Comparison of ENCODE assay signal across 20 cellular contexts in genomic region chr4:81343536-81343935, GRCh38.
DNase-seq lines count a peak whose midpoint lies in the region; ATAC-seq, FAIRE-seq and TF ChIP-seq lines count a peak whose summit lies in the region.
"Had no signal": no experiment of that assay in that cellular context is flagged by ENCODE, and none has a peak within 500 bp of the region (broad histone marks: within the 10 kb centered on the region; RNA-seq: fewer than 3 reads in every experiment).

No MANE protein-coding gene starts in this region.

- H2AK5ac ChIP-seq in H1 (ENCODE audit: low read depth, low read length): no peak overlapping the region

- H3K23me2 ChIP-seq in H1 (ENCODE audit: low read depth, low read length): no peaks in the 10 kb centered on the region

- H2BK5ac ChIP-seq in H1 (ENCODE audit: low read depth, low read length): no peak overlapping the region

- H4K20me1 ChIP-seq in H1 (replicated peaks in 1 of 2; ENCODE audit: control insufficient read depth in 1 of 2, insufficient read depth in 2 of 2, low read length in 2 of 2): no peaks in the 10 kb centered on the region
- H4K20me1 ChIP-seq: BLaER1 had no signal

- no peaks in the 10 kb centered on the region for H3K9me3 Mint-ChIP-seq in stimulated activated naive B cell treated with anti-CD40 and anti-IgM and Interleukin-4, amounts not matched to agents 10 μg/mL and 1 μg/mL and 100 μg/mL, for 72 hours
- H3K9me3 Mint-ChIP-seq: CD4-positive, alpha-beta T cell; H9 had no signal

- no peaks in the 10 kb centered on the region for H3K36me3 Mint-ChIP-seq in stimulated activated naive B cell treated with anti-CD40 and anti-IgM and Interleukin-4, amounts not matched to agents 10 μg/mL and 1 μg/mL and 100 μg/mL, for 72 hours
- H3K36me3 Mint-ChIP-seq: CD14-positive monocyte had no signal

- H3K4ac ChIP-seq in H1 (replicated peaks; ENCODE audit: insufficient read length, low read depth, low read length): peak overlapping the region; percentile 38

- TF ChIP-seq RAD21 in H1 (IDR thresholded peaks at IDR 0.05 in 1 of 2, conservative IDR thresholded peaks at IDR 0.05 in 1 of 2; ENCODE audit: low read depth in 2 of 2, low read length in 2 of 2): no peak

- no peaks in the 10 kb centered on the region for H3K4me1 ChIP-seq in H1 (replicated peaks in 1 of 4; ENCODE audit: control insufficient read depth in 3 of 4, insufficient read depth in 4 of 4, low read length in 3 of 4)
- H3K4me1 ChIP-seq: BLaER1 had no signal

- no peaks in the 10 kb centered on the region for H3K4me1 Mint-ChIP-seq in stimulated activated naive B cell treated with anti-CD40 and anti-IgM and Interleukin-4, amounts not matched to agents 10 μg/mL and 1 μg/mL and 100 μg/mL, for 72 hours
- H3K4me1 Mint-ChIP-seq: B cell; CD14-positive monocyte; CD8-positive, alpha-beta memory T cell had no signal

- no peaks in the 10 kb centered on the region for H3K36me3 ChIP-seq in H1 (ENCODE audit: control insufficient read depth in 2 of 4, insufficient read depth in 4 of 4, low read length in 3 of 4)
- H3K36me3 ChIP-seq: BLaER1 had no signal

- H3K18ac ChIP-seq in H1 (ENCODE audit: extremely low read depth, low read length): no peak overlapping the region

- H4K5ac ChIP-seq in H1 (ENCODE audit: insufficient read length, low read depth, low read length): no peak overlapping the region

- 92% methylated on average over 3 of the region's 3 CpGs; no CpG with 5 or more reads in 1 of the 2 experiments for WGBS in H1 (ENCODE audit: extremely low coverage in 1 of 2, insufficient coverage in 1 of 2, insufficient read length in 1 of 2, insufficient replicate concordance in 2 of 2, low coverage in 1 of 2, low lambda C conversion rate in 2 of 2, missing lambda C conversion rate in 1 of 2), 2 experiments

- H2BK15ac ChIP-seq in H1 (ENCODE audit: low read length): no peak overlapping the region

- DNase-seq in D341Med (ENCODE audit: low spot score) (peak; percentile 67), NCI-H82 treated with DMSO at 0.1 percent for 48 hours (lab: John Stamatoyannopoulos, UW; ENCODE audit: unreplicated experiment) (peak; percentile 95), H1 (ENCODE audit: low read depth in 1 of 2, low spot score in 2 of 2) (no peak)
- DNase-seq in activated CD4-positive, alpha-beta T cell treated with anti-CD3 and anti-CD28 coated beads, Interleukin-2, amount 50 U/mL, for 4 hours: no peak
- DNase-seq in stimulated activated naive B cell treated with anti-CD40 and anti-IgM and Interleukin-4, amounts not matched to agents 10 μg/mL and 1 μg/mL and 100 μg/mL, for 72 hours: no peak
- DNase-seq: CD4-positive, alpha-beta T cell; CD8-positive, alpha-beta memory T cell; DMS153; DND-41; GM23248; H9 had no signal

- no peaks in the 10 kb centered on the region for H3K79me2 ChIP-seq in H1 (ENCODE audit: control insufficient read depth in 1 of 2, insufficient read depth in 2 of 2, low read length in 2 of 2)

- no peak overlapping the region for H2AFZ ChIP-seq in H1 (ENCODE audit: low read length)
- H2AFZ ChIP-seq: GM23248 had no signal

- H3K4me2 ChIP-seq in H1 (ENCODE audit: insufficient read depth in 1 of 2, low read depth in 2 of 2, low read length in 2 of 2): no peak overlapping the region
- H3K4me2 ChIP-seq: BLaER1 had no signal

- no peak overlapping the region for H4K8ac ChIP-seq in H1 (ENCODE audit: extremely low read depth, insufficient read depth, low read length)

- H3K56ac ChIP-seq in H1 (replicated peaks; ENCODE audit: insufficient read length, low read depth, low read length): no peak overlapping the region

- no peak overlapping the region for H3K27ac Mint-ChIP-seq in stimulated activated naive B cell treated with anti-CD40 and anti-IgM and Interleukin-4, amounts not matched to agents 10 μg/mL and 1 μg/mL and 100 μg/mL, for 72 hours
- H3K27ac Mint-ChIP-seq: B cell; CD4-positive, alpha-beta T cell; CD8-positive, alpha-beta memory T cell; H9 had no signal

- H3K23ac ChIP-seq in H1 (ENCODE audit: insufficient read length): no peak overlapping the region

- no peak for FAIRE-seq in H1 (lab: Jason Lieb, UNC)
- FAIRE-seq: A204.1, G401.6, GM12892 had no signal

- no peak for ATAC-seq in GM21825 (IDR thresholded peaks at IDR 0.05; ENCODE audit: unreplicated experiment)
- ATAC-seq in stimulated activated naive B cell treated with anti-CD40 and anti-IgM and Interleukin-4, amounts not matched to agents 10 μg/mL and 1 μg/mL and 100 μg/mL, for 72 hours (replicated peaks): no peak
- ATAC-seq: HCT116 had no signal

- peaks cover 0 to 9% of the 10 kb centered on the region in 2 donors for H3K27me3 Mint-ChIP-seq in stimulated activated naive B cell treated with anti-CD40 and anti-IgM and Interleukin-4, amounts not matched to agents 10 μg/mL and 1 μg/mL and 100 μg/mL, for 72 hours

- H3K9ac ChIP-seq in H1 (replicated peaks in 1 of 4; ENCODE audit: extremely low read depth in 1 of 4, low read depth in 3 of 4, low read length in 3 of 4): no peak overlapping the region
- H3K9ac ChIP-seq: BLaER1, GM23248 had no signal

- POLR2A ChIA-PET in H1 (lab: Charles Lee; ENCODE audit: partially characterized antibody): interaction anchor here (0.6 kb wide), 1 partner anchor 810 kb away, joined by 3 read pairs; no protein-coding TSS in a partner anchor

- no peak overlapping the region for H3K4me3 Mint-ChIP-seq in stimulated activated naive B cell treated with anti-CD40 and anti-IgM and Interleukin-4, amounts not matched to agents 10 μg/mL and 1 μg/mL and 100 μg/mL, for 72 hours
- H3K4me3 Mint-ChIP-seq: B cell; CD14-positive monocyte; CD4-positive, alpha-beta T cell; H9 had no signal

- no peak overlapping the region for H3K4me3 ChIP-seq in H1 (ENCODE audit: extremely low read depth in 1 of 4, insufficient read depth in 2 of 4, low read depth in 3 of 4, low read length in 4 of 4)
- H3K4me3 ChIP-seq: BLaER1, GM23248 had no signal

- no peak overlapping the region for H2BK20ac ChIP-seq in H1 (ENCODE audit: low read length)

- TF ChIP-seq POLR2A in H1 (IDR thresholded peaks at IDR 0.05; ENCODE audit: control extremely low read depth in 1 of 2, low read depth in 2 of 2, low read length in 2 of 2): no peak

- H3K79me1 ChIP-seq in H1 (ENCODE audit: low read depth, low read length): no peaks in the 10 kb centered on the region

- H3K27me3 ChIP-seq in H1 (replicated peaks in 1 of 4; ENCODE audit: control insufficient read depth in 3 of 4, extremely low read depth in 1 of 4, insufficient read depth in 3 of 4, low read length in 3 of 4): no peaks in the 10 kb centered on the region; a peak in 1 of 7 replicates
- H3K27me3 ChIP-seq: BLaER1 had no signal

- H3K14ac ChIP-seq in H1 (ENCODE audit: insufficient read length): no peak overlapping the region

- no peaks in the 10 kb centered on the region for H3K9me3 ChIP-seq in H1 (ENCODE audit: insufficient read depth in 2 of 2, low read depth in 1 of 2, low read length in 1 of 2)

- no peak overlapping the region for H2BK12ac ChIP-seq in H1 (ENCODE audit: low read depth, low read length)

- TF ChIP-seq CTCF in H1 (IDR thresholded peaks at IDR 0.05; ENCODE audit: control extremely low read depth in 1 of 3, insufficient read depth in 1 of 3, low read depth in 1 of 3, low read length in 3 of 3): no peak

- TF ChIP-seq EP300 in H1 (IDR thresholded peaks at IDR 0.05; ENCODE audit: borderline replicate concordance in 1 of 2, low read depth in 2 of 2, low read length in 2 of 2): no peak

- H4K91ac ChIP-seq in H1 (replicated peaks; ENCODE audit: insufficient read length, low read length): no peak overlapping the region

- no peak overlapping the region for H3K27ac ChIP-seq in H1 (ENCODE audit: low read depth, low read length)
- H3K27ac ChIP-seq: 22Rv1, BLaER1, GM23248 had no signal

- CTCF ChIA-PET in H1 (lab: Charles Lee; ENCODE audit: partially characterized antibody): interaction anchor here (0.7 to 1.9 kb wide), 3 partner anchors 9 to 646 kb away, joined by 3 to 12 read pairs (median 3); no protein-coding TSS in a partner anchor

- no peak overlapping the region for H2BK120ac ChIP-seq in H1 (replicated peaks; ENCODE audit: low read depth, low read length)

TF ChIP-seq in H1, 55 proteins besides CTCF, POLR2A, EP300 and RAD21 (continues in another document):
- TF ChIP-seq ASH2L (IDR thresholded peaks at IDR 0.05; ENCODE audit: low read length): no peak
- TF ChIP-seq KDM5A (IDR thresholded peaks at IDR 0.05; ENCODE audit: low read length): no peak
- no peak for TF ChIP-seq CHD2 (IDR thresholded peaks at IDR 0.05; ENCODE audit: low read length)
- no peak for TF ChIP-seq TBP (IDR thresholded peaks at IDR 0.05; ENCODE audit: low read depth, low read length)
- TF ChIP-seq PHF8 (conservative IDR thresholded peaks at IDR 0.05; ENCODE audit: low read depth, low read length): no peak
- TF ChIP-seq BCL11A (IDR thresholded peaks at IDR 0.05; ENCODE audit: low read depth in 2 of 2, low read length in 2 of 2): no peak
- no peak for TF ChIP-seq SP1 (IDR thresholded peaks at IDR 0.05; ENCODE audit: low read depth, low read length)
- no peak for TF ChIP-seq SUZ12 (IDR thresholded peaks at IDR 0.05; ENCODE audit: low read length)
- no peak for TF ChIP-seq EZH2 (IDR thresholded peaks at IDR 0.05; ENCODE audit: low read depth, low read length, severe bottlenecking)
- TF ChIP-seq POLR2AphosphoS5 (IDR thresholded peaks at IDR 0.05; ENCODE audit: low read depth, low read length): no peak
- TF ChIP-seq NANOG (IDR thresholded peaks at IDR 0.05; ENCODE audit: insufficient read depth, low read depth, low read length, poor library complexity, severe bottlenecking): no peak
- TF ChIP-seq RNF2 (IDR thresholded peaks at IDR 0.05; ENCODE audit: borderline replicate concordance, low read depth, low read length, missing control alignments, poor library complexity, severe bottlenecking): no peak
- no peak for TF ChIP-seq TCF12 (IDR thresholded peaks at IDR 0.05; ENCODE audit: low read depth, low read length)
- no peak for TF ChIP-seq TAF7 (optimal IDR thresholded peaks at IDR 0.05; ENCODE audit: borderline replicate concordance, low read depth, low read length)
- no peak for TF ChIP-seq SIRT6 (IDR thresholded peaks at IDR 0.05; ENCODE audit: low read length)
- TF ChIP-seq USF2 (IDR thresholded peaks at IDR 0.05; ENCODE audit: low read length): no peak
- TF ChIP-seq ATF3 (IDR thresholded peaks at IDR 0.05; ENCODE audit: insufficient read depth, low read depth, low read length): no peak

Comparison
In these comparisons a context has a peak if more than half of its experiments do, and no peak if none do; other contexts are left out.
1. DNase-seq: peak in D341Med (single experiment) and NCI-H82 treated with DMSO at 0.1 percent for 48 hours (single experiment); none in H1 (0 of 2), activated CD4-positive, alpha-beta T cell treated with anti-CD3 and anti-CD28 coated beads, Interleukin-2, amount 50 U/mL, for 4 hours (0 of 2) and stimulated activated naive B cell treated with anti-CD40 and anti-IgM and Interleukin-4, amounts not matched to agents 10 μg/mL and 1 μg/mL and 100 μg/mL, for 72 hours (single experiment).